30 cellular contexts compared by ENCODE assay signal in the genomic region with DNA sequence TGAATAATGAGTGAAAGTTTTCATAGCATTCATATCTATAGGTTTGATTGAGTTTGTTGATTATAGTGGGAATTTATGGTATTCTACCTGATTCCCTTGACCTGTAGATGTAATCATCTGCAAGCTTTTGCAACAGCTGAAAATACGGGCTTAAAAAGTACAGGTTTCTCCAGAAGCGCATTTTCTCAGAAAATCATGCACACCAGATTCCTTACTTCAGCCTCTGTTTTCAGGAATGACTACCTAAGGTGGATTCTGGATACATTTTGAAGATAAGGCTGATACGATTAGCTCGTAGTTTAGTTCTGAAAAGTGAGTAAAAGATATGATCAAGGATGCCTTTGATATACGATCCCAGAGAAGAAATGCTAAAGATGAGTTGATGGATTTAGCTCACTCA.
"Had no signal": no experiment of that assay in that cellular context is flagged by ENCODE, and none has a peak within 500 bp of the region (broad histone marks: within the 10 kb centered on the region; RNA-seq: fewer than 3 reads in every experiment).

No MANE protein-coding gene starts in this region.

- DNase-seq: activated effector memory CD4-positive, alpha-beta T cell treated with anti-CD3 and anti-CD28 coated beads, Interleukin-2, amount 50 U/mL, for 16 hours; activated effector memory CD4-positive, alpha-beta T cell treated with Interleukin-2 at 50 U/mL for 16 hours; activated gamma-delta T cell; activated gamma-delta T cell treated with Interleukin-2 at 50 U/mL for 16 hours; activated naive CD4-positive, alpha-beta T cell; activated naive CD4-positive, alpha-beta T cell treated with anti-CD3 and anti-CD28 coated beads for 36 hours; activated naive CD4-positive, alpha-beta T cell treated with anti-CD3 and anti-CD28 coated beads, Interleukin-2, amount 10 ng/mL, durations not matched to agents 7 days and 5 days; activated naive CD4-positive, alpha-beta T cell treated with anti-CD3 and anti-CD28 coated beads, Interleukin-2, amount 50 U/mL, for 16 hours; activated naive CD4-positive, alpha-beta T cell treated with Interleukin-2 at 50 U/mL for 16 hours; activated naive CD8-positive, alpha-beta T cell treated with anti-CD3 and anti-CD28 coated beads for 36 hours; activated naive CD8-positive, alpha-beta T cell treated with anti-CD3 and anti-CD28 coated beads, Interleukin-2, amount 10 ng/mL, durations not matched to agents 7 days and 5 days; activated naive CD8-positive, alpha-beta T cell treated with anti-CD3 and anti-CD28 coated beads, Interleukin-2, amount 50 U/mL, for 24 hours; activated T-cell treated with anti-CD3 and anti-CD28 coated beads, Interleukin-2, amount 50 U/mL, for 1 hour; activated T-cell treated with anti-CD3 and anti-CD28 coated beads, Interleukin-2, amount 50 U/mL, for 24 hours; activated T-cell treated with anti-CD3 and anti-CD28 coated beads, Interleukin-2, amount 50 U/mL, for 4 hours; activated T-cell treated with anti-CD3 and anti-CD28 coated beads, Interleukin-2, amount 50 U/mL, for 48 hours; activated T-cell treated with anti-CD3 and anti-CD28 coated beads, Interleukin-2, amount 50 U/mL, for 72 hours; adrenal gland; amniotic stem cell; amygdala; anterior cingulate cortex; aorta; body of pancreas; brain microvascular endothelial cell; caudate nucleus; central memory CD4-positive, alpha-beta T cell; cerebellar nuclear complex had no signal

- H3K9me3 ChIP-seq: adrenal gland, ascending aorta, body of pancreas, breast epithelium had no signal

- H3K36me3 ChIP-seq: adrenal gland, ascending aorta, brain microvascular endothelial cell, breast epithelium, cardiac muscle cell had no signal

- H3K4me1 ChIP-seq: adrenal gland, ascending aorta, body of pancreas, breast epithelium had no signal

- H3K4me3 ChIP-seq: adrenal gland, ascending aorta, body of pancreas, breast epithelium, cardiac muscle cell had no signal

- H3K27ac ChIP-seq: adrenal gland, ascending aorta, body of pancreas, brain microvascular endothelial cell, breast epithelium, cardiac muscle cell had no signal

- H3K27me3 ChIP-seq: adrenal gland, ascending aorta, body of pancreas, brain microvascular endothelial cell, breast epithelium, cardiac muscle cell had no signal
